17 cellular contexts compared by ENCODE assay signal in the genomic region with DNA sequence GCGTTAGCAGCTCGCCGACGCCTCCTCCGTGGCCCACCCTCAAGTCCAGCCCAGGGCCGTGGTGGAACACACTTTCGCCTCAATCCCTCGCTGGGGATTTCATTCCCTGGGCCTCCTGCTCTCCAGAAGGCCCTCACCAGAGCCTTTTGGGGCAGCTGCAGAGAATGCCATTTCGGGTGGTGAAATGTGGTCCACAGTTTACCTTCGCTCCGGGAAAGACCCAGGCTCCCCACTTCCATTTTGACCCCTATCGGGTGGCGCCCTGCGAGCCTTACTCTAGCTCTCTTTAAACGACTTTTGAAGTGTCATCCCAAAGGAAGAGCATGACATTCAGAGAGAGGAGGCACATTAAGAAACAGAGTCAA. TPM values are rescaled to one million over a fixed set of nuclear protein-coding genes. Genes with fewer than 3 reads are reported as not detected.
DNase-seq lines count a peak whose midpoint lies in the region; ATAC-seq and TF ChIP-seq lines count a peak whose summit lies in the region.
"Had no signal": no experiment of that assay in that cellular context is flagged by ENCODE, and none has a peak within 500 bp of the region (broad histone marks: within the 10 kb centered on the region; RNA-seq: fewer than 3 reads in every experiment).

No MANE protein-coding gene starts in this region.

- H3K36me3 Mint-ChIP-seq in MCF 10A (ENCODE audit: insufficient read depth, unreplicated experiment) (no peaks in the 10 kb centered on the region), natural killer cell (no peaks in the 10 kb centered on the region)
- peaks cover 16% of the 10 kb centered on the region for H3K36me3 Mint-ChIP-seq in activated T-helper 2 cell treated with anti-CD3 and anti-CD28 coated beads, Interferon-gamma antibody, Interleukin-2, Interleukin-4, amounts not matched to agents 10 μg/mL and 5 μg/mL and 100 μg/mL, durations not matched to agents 14 hours and 24 hours and 36 hours (ENCODE audit: low read depth)
- H3K36me3 Mint-ChIP-seq: brain had no signal

- H3K27ac Mint-ChIP-seq in MCF 10A (ENCODE audit: low read depth, unreplicated experiment) (no peak overlapping the region), natural killer cell (peak overlapping the region; percentile 94 to 95)
- H3K27ac Mint-ChIP-seq in activated T-helper 2 cell treated with anti-CD3 and anti-CD28 coated beads, Interferon-gamma antibody, Interleukin-2, Interleukin-4, amounts not matched to agents 10 μg/mL and 5 μg/mL and 100 μg/mL, durations not matched to agents 14 hours and 24 hours and 36 hours = peak overlapping the region; percentile 99
- H3K27ac Mint-ChIP-seq: brain had no signal

- no peak overlapping the region for H3K27ac ChIP-seq in mammary epithelial cell (ENCODE audit: insufficient read depth, low read depth, low read length)

- no peak overlapping the region for H3K9ac ChIP-seq in mammary epithelial cell (ENCODE audit: insufficient read depth, low read length)

- WGBS in mammary epithelial cell (ENCODE audit: low coverage, missing lambda C conversion rate) = 93% methylated on average over 10 of the region's 15 CpGs

- POLR2A ChIA-PET in MCF 10A (lab: Yijun Ruan, JAX) = interaction anchor here (1.0 kb wide), 1 partner anchor 11 kb away, joined by 3 read pairs; no protein-coding TSS in a partner anchor

- H3K4me3 Mint-ChIP-seq in MCF 10A (ENCODE audit: unreplicated experiment) (no peak overlapping the region), natural killer cell (peak overlapping the region; percentile 83)
- peak overlapping the region; percentile 94 for H3K4me3 Mint-ChIP-seq in activated T-helper 2 cell treated with anti-CD3 and anti-CD28 coated beads, Interferon-gamma antibody, Interleukin-2, Interleukin-4, amounts not matched to agents 10 μg/mL and 5 μg/mL and 100 μg/mL, durations not matched to agents 14 hours and 24 hours and 36 hours (ENCODE audit: low read depth)
- H3K4me3 Mint-ChIP-seq: brain had no signal

- peak overlapping the region; percentile 67 for H2AFZ ChIP-seq in mammary epithelial cell (ENCODE audit: low read depth, low read length)

- H3K9me3 ChIP-seq in mammary epithelial cell (replicated peaks; ENCODE audit: insufficient read depth, low read length) = no peaks in the 10 kb centered on the region

- no peaks in the 10 kb centered on the region for H3K27me3 Mint-ChIP-seq in MCF 10A (ENCODE audit: insufficient read depth, unreplicated experiment)
- H3K27me3 Mint-ChIP-seq in activated T-helper 2 cell treated with anti-CD3 and anti-CD28 coated beads, Interferon-gamma antibody, Interleukin-2, Interleukin-4, amounts not matched to agents 10 μg/mL and 5 μg/mL and 100 μg/mL, durations not matched to agents 14 hours and 24 hours and 36 hours (ENCODE audit: low read depth) = no peaks in the 10 kb centered on the region
- no peaks in the 10 kb centered on the region for H3K27me3 Mint-ChIP-seq in natural killer cell (ENCODE audit: low read depth in 2 of 2)
- H3K27me3 Mint-ChIP-seq: brain had no signal

- ATAC-seq in natural killer cell (no peak), GM21528 (IDR thresholded peaks at IDR 0.05; ENCODE audit: low FRiP score, unreplicated experiment) (no peak), HG03520 (IDR thresholded peaks at IDR 0.05; ENCODE audit: unreplicated experiment) (no peak)

- peaks cover 14% of the 10 kb centered on the region for H3K4me1 ChIP-seq in mammary epithelial cell (ENCODE audit: insufficient read depth, low read length)

- no peak overlapping the region for H3K4me3 ChIP-seq in mammary epithelial cell (replicated peaks in 1 of 3; ENCODE audit: insufficient read depth in 1 of 3, low read depth in 2 of 3, low read length in 3 of 3)
- H3K4me3 ChIP-seq: GM12878 had no signal

- CTCF ChIA-PET in mammary epithelial cell (lab: Charles Lee; ENCODE audit: low non-redundant PET) (no interaction called here), MCF 10A (lab: Yijun Ruan, JAX) (interaction anchor here (1.1 kb wide), 1 partner anchor 139 kb away, joined by 4 read pairs; no protein-coding TSS in a partner anchor)

- no peaks in the 10 kb centered on the region for H3K9me3 Mint-ChIP-seq in MCF 10A (ENCODE audit: unreplicated experiment)
- H3K9me3 Mint-ChIP-seq in activated T-helper 2 cell treated with anti-CD3 and anti-CD28 coated beads, Interferon-gamma antibody, Interleukin-2, Interleukin-4, amounts not matched to agents 10 μg/mL and 5 μg/mL and 100 μg/mL, durations not matched to agents 14 hours and 24 hours and 36 hours = no peaks in the 10 kb centered on the region
- H3K9me3 Mint-ChIP-seq in natural killer cell = no peaks in the 10 kb centered on the region
- H3K9me3 Mint-ChIP-seq: brain had no signal

- no peaks in the 10 kb centered on the region for H3K79me2 ChIP-seq in mammary epithelial cell (ENCODE audit: insufficient read depth, low read length)

- in situ Hi-C loops in mammary epithelial cell (cut with MboI; ENCODE audit: low sequenced_read_pairs in 2 of 2) = no loop called here

- BruUV-seq in mammary epithelial cell (replicated peaks; lab: Mats Ljungman, UMichigan) (no TSS peak), MCF 10A (replicated peaks; lab: Mats Ljungman, UMichigan) (no TSS peak)

- intact Hi-C loops in mammary epithelial cell (cut with micrococcal nuclease) (no loop called here), MCF 10A (cut with micrococcal nuclease) (no loop called here), natural killer cell (cut with micrococcal nuclease) (loop anchor here (2.0 to 10.0 kb wide), 2 partner anchors 16 to 282 kb away; no protein-coding TSS in a partner anchor), head of caudate nucleus (cut with DNase I) (no loop called here)
- intact Hi-C loops in activated T-helper 2 cell treated with anti-CD3 and anti-CD28 coated beads, Interferon-gamma antibody, Interleukin-2, Interleukin-4, amounts not matched to agents 10 μg/mL and 5 μg/mL and 100 μg/mL, durations not matched to agents 14 hours and 24 hours and 36 hours (cut with micrococcal nuclease) = loop anchor here (1.0 to 10.0 kb wide), 6 partner anchors 65 to 948 kb away; partner anchors contain the start of gene STAG2

- H3K4me1 Mint-ChIP-seq in MCF 10A (ENCODE audit: insufficient read depth, unreplicated experiment) = no peaks in the 10 kb centered on the region
- peaks cover 43% of the 10 kb centered on the region for H3K4me1 Mint-ChIP-seq in activated T-helper 2 cell treated with anti-CD3 and anti-CD28 coated beads, Interferon-gamma antibody, Interleukin-2, Interleukin-4, amounts not matched to agents 10 μg/mL and 5 μg/mL and 100 μg/mL, durations not matched to agents 14 hours and 24 hours and 36 hours (ENCODE audit: low read depth)
- H3K4me1 Mint-ChIP-seq in natural killer cell = peaks cover 54 to 59% of the 10 kb centered on the region in 2 donors

- H3K4me2 ChIP-seq in mammary epithelial cell (ENCODE audit: insufficient read depth, low read depth, low read length) = no peak overlapping the region

- no peaks in the 10 kb centered on the region for H3K27me3 ChIP-seq in mammary epithelial cell (ENCODE audit: insufficient read depth, low read length)

- TF ChIP-seq CTCF in mammary epithelial cell (conservative IDR thresholded peaks at IDR 0.05 in 1 of 2, IDR thresholded peaks at IDR 0.05 in 1 of 2; ENCODE audit: extremely low read depth in 1 of 2, insufficient read depth in 1 of 2, low read depth in 1 of 2, low read length in 2 of 2) (no peak), MCF 10A (IDR thresholded peaks at IDR 0.05; ENCODE audit: unreplicated experiment) (no peak), natural killer cell (IDR thresholded peaks at IDR 0.05) (no peak)

- no peaks in the 10 kb centered on the region for H3K36me3 ChIP-seq in mammary epithelial cell (ENCODE audit: insufficient read depth, low read length)

- DNase-seq in mammary epithelial cell (no peak), MCF 10A (ENCODE audit: unreplicated experiment) (no peak), natural killer cell (no peak), head of caudate nucleus (no peak)
- no peak for DNase-seq in activated T-helper 2 cell treated with anti-CD3 and anti-CD28 coated beads, Interferon-gamma antibody, Interleukin-2, Interleukin-4, amounts not matched to agents 10 μg/mL and 5 μg/mL and 100 μg/mL, durations not matched to agents 14 hours and 24 hours and 36 hours (ENCODE audit: low spot score)
- DNase-seq: cortex of kidney, NCI-H1436, retina, SW 1271 had no signal

- no peaks in the 10 kb centered on the region for H4K20me1 ChIP-seq in mammary epithelial cell (ENCODE audit: insufficient read depth, low read length)

- dilution Hi-C loops in mammary epithelial cell (cut with HindIII; ENCODE audit: low sequenced_read_pairs) = no loop called here

RNA-seq across cellular contexts. Expression of gene SH2D1A, which starts 0.5 kb away (rescaled TPM):
- total RNA-seq in mammary epithelial cell (not detected), MCF 10A (2022) (not detected in 2 replicates), natural killer cell (10 to 100 TPM; 58.4 to 73.6 (median 62.2) TPM)
- polyA plus RNA-seq in mammary epithelial cell = 0.03 TPM
- polyA minus RNA-seq in mammary epithelial cell = not detected
- 54.9 and 57.7 TPM in 2 replicates for total RNA-seq in activated T-helper 2 cell treated with anti-CD3 and anti-CD28 coated beads, Interferon-gamma antibody, Interleukin-2, Interleukin-4, amounts not matched to agents 10 μg/mL and 5 μg/mL and 100 μg/mL, durations not matched to agents 14 hours and 24 hours and 36 hours
- total RNA-seq: epithelial cell of proximal tubule, LHCN-M2 had no signal
- polyA plus RNA-seq: neural cell had no signal

RNA-seq across cellular contexts. Expression of gene TEX13D, which starts 14.4 kb away (rescaled TPM):
- total RNA-seq in mammary epithelial cell (not detected), MCF 10A (2022) (not detected in 2 replicates), natural killer cell (under 1 TPM in 1 of 3 donors, not detected in 2; 0.32 TPM)
- not detected for polyA plus RNA-seq in mammary epithelial cell
- polyA minus RNA-seq in mammary epithelial cell = not detected
- 0.05 and 0.11 TPM in 2 replicates for total RNA-seq in activated T-helper 2 cell treated with anti-CD3 and anti-CD28 coated beads, Interferon-gamma antibody, Interleukin-2, Interleukin-4, amounts not matched to agents 10 μg/mL and 5 μg/mL and 100 μg/mL, durations not matched to agents 14 hours and 24 hours and 36 hours
- total RNA-seq: epithelial cell of proximal tubule, LHCN-M2, subcutaneous adipose tissue had no signal
- polyA plus RNA-seq: neural cell had no signal

Comparison
In these comparisons a context has a peak if more than half of its experiments do, and no peak if none do; other contexts are left out.
1. RNA of gene SH2D1A, which starts 0.5 kb away (total RNA-seq): 58.4 to 73.6 TPM in natural killer cell and 54.9 to 57.7 TPM in activated T-helper 2 cell treated with anti-CD3 and anti-CD28 coated beads, Interferon-gamma antibody, Interleukin-2, Interleukin-4, amounts not matched to agents 10 μg/mL and 5 μg/mL and 100 μg/mL, durations not matched to agents 14 hours and 24 hours and 36 hours; not detected in MCF 10A and not detected in mammary epithelial cell; every median in the first group is over 10 times any median in the second.
2. intact Hi-C loops: an anchor here in activated T-helper 2 cell treated with anti-CD3 and anti-CD28 coated beads, Interferon-gamma antibody, Interleukin-2, Interleukin-4, amounts not matched to agents 10 μg/mL and 5 μg/mL and 100 μg/mL, durations not matched to agents 14 hours and 24 hours and 36 hours (1.0 to 10.0 kb wide) and natural killer cell (2.0 to 10.0 kb wide); none called in mammary epithelial cell, MCF 10A and head of caudate nucleus.